In the genomic region with DNA sequence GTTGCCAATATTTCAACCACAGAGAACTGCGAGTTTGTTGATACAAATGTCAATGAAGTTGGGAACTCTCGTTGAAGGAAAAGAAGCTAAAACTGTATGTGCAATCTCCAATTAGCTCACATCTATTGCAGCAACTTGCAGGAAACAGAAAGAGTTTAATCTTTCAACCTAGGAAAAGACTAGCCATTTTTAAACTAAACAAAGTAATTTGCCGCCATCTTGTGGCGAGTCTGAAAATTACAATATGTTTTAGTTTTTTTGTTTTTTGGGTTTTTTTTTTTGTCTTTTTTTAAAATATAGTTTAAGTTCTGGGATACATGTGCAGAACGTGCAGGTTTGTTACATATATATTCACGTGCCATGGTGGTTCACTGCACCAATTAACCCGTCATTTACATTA, we compare ENCODE assay signal across 2 cellular contexts.
TF ChIP-seq lines count a peak whose summit lies in the region.

No MANE protein-coding gene starts in this region.

TF ChIP-seq in SK-N-SH, 30 proteins besides CTCF, POLR2A, EP300 and RAD21 (continued from another document):
- TF ChIP-seq IRF3 (IDR thresholded peaks at IDR 0.05; ENCODE audit: low read depth, low read length) (no peak), MXI1 (IDR thresholded peaks at IDR 0.05; ENCODE audit: low read depth, low read length) (no peak), JUND (IDR thresholded peaks at IDR 0.05) (no peak), FOSL2 (IDR thresholded peaks at IDR 0.05; ENCODE audit: borderline replicate concordance, low read depth) (no peak), TEAD4 (IDR thresholded peaks at IDR 0.05; ENCODE audit: borderline replicate concordance, insufficient read depth) (no peak), FOXM1 (IDR thresholded peaks at IDR 0.05; ENCODE audit: low read depth) (no peak), MEF2A (IDR thresholded peaks at IDR 0.05; ENCODE audit: borderline replicate concordance, low read depth) (no peak), RXRA (IDR thresholded peaks at IDR 0.05; ENCODE audit: borderline replicate concordance, low read depth) (no peak), ZBTB33 (IDR thresholded peaks at IDR 0.05; ENCODE audit: borderline replicate concordance, low read depth) (no peak), RCOR1 (IDR thresholded peaks at IDR 0.05; ENCODE audit: low read length) (no peak), YY1 (IDR thresholded peaks at IDR 0.05; ENCODE audit: low read depth) (no peak)
- TF ChIP-seq, protein P1, sequence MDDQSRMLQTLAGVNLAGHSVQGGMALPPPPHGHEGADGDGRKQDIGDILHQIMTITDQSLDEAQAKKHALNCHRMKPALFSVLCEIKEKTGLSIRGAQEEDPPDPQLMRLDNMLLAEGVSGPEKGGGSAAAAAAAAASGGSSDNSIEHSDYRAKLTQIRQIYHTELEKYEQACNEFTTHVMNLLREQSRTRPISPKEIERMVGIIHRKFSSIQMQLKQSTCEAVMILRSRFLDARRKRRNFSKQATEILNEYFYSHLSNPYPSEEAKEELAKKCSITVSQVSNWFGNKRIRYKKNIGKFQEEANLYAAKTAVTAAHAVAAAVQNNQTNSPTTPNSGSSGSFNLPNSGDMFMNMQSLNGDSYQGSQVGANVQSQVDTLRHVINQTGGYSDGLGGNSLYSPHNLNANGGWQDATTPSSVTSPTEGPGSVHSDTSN (IDR thresholded peaks at IDR 0.05), result no peak

TF ChIP-seq in SK-N-SH treated with all-trans-retinoic acid at 6 μM for 48 hours, 23 proteins besides CTCF, POLR2A, EP300 and RAD21 (continued from another document):
- TF ChIP-seq TSHZ2 (CRISPR knock-in tag; IDR thresholded peaks at IDR 0.05) (no peak), ARNTL (CRISPR knock-in tag; IDR thresholded peaks at IDR 0.05; ENCODE audit: borderline replicate concordance, low read depth) (no peak), ZNF70 (CRISPR knock-in tag; IDR thresholded peaks at IDR 0.05) (no peak), CSDC2 (CRISPR knock-in tag; IDR thresholded peaks at IDR 0.05) (no peak), ESRRG (CRISPR knock-in tag; IDR thresholded peaks at IDR 0.05) (no peak), PPARA (CRISPR knock-in tag; IDR thresholded peaks at IDR 0.05; ENCODE audit: borderline replicate concordance) (no peak), SNAI2 (CRISPR knock-in tag; IDR thresholded peaks at IDR 0.05) (no peak), CSRNP3 (CRISPR knock-in tag; IDR thresholded peaks at IDR 0.05) (no peak), ISL1 (CRISPR knock-in tag; IDR thresholded peaks at IDR 0.05) (no peak), GLIS3 (CRISPR knock-in tag; IDR thresholded peaks at IDR 0.05) (no peak), TCF4 (CRISPR knock-in tag; IDR thresholded peaks at IDR 0.05; ENCODE audit: borderline replicate concordance) (no peak), POU6F1 (CRISPR knock-in tag; IDR thresholded peaks at IDR 0.05; ENCODE audit: borderline replicate concordance, low read depth) (no peak), ZNF8 (CRISPR knock-in tag; IDR thresholded peaks at IDR 0.05) (no peak), TOX (CRISPR knock-in tag; IDR thresholded peaks at IDR 0.05; ENCODE audit: borderline replicate concordance) (no peak)
- TF ChIP-seq, protein P2, sequence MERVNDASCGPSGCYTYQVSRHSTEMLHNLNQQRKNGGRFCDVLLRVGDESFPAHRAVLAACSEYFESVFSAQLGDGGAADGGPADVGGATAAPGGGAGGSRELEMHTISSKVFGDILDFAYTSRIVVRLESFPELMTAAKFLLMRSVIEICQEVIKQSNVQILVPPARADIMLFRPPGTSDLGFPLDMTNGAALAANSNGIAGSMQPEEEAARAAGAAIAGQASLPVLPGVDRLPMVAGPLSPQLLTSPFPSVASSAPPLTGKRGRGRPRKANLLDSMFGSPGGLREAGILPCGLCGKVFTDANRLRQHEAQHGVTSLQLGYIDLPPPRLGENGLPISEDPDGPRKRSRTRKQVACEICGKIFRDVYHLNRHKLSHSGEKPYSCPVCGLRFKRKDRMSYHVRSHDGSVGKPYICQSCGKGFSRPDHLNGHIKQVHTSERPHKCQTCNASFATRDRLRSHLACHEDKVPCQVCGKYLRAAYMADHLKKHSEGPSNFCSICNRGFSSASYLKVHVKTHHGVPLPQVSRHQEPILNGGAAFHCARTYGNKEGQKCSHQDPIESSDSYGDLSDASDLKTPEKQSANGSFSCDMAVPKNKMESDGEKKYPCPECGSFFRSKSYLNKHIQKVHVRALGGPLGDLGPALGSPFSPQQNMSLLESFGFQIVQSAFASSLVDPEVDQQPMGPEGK (CRISPR knock-in tag; IDR thresholded peaks at IDR 0.05; ENCODE audit: borderline replicate concordance), result no peak
